Comparison of ENCODE assay signal across 8 cellular contexts in the genomic region with DNA sequence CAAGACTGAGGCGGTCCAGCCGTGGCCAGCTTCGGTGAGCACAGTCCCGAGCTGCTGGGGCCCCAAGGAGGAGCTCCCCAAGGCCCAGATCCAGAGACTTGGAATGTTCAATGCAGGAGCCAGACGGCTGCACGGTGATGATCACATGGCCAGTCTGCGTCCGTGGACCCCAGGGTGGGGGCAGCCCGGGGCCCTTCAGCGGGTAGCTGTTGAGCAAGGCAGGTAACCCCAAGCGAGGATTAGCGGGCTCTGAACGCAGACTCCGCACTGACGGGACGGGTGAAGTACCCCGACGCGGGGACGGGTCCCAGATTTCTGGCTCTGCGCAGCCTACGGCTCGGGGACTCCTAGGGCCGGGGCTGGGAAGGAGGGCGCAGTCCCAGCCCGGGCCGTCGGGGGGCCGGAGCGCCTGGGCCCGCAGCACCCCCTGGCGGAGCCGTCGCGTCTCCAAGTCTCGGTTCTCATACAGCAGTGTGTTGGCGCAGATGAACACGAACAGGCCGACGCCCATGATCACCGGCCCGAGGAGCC. TPM values are rescaled to one million over a fixed set of nuclear protein-coding genes. Genes with fewer than 3 reads are reported as not detected.
DNase-seq lines count a peak whose midpoint lies in the region; FAIRE-seq and TF ChIP-seq lines count a peak whose summit lies in the region.

No MANE protein-coding gene starts in this region.

- H3K27ac ChIP-seq in Karpas-422 (ENCODE audit: low read length): no peak overlapping the region
- no peak overlapping the region for H3K27ac ChIP-seq in H1 (ENCODE audit: low read depth, low read length)
- H3K27ac ChIP-seq in thymus (ENCODE audit: low read depth): no peak overlapping the region

- H2BK12ac ChIP-seq in H1 (ENCODE audit: low read depth, low read length): no peak overlapping the region

- TF ChIP-seq RAD21 in H1 (IDR thresholded peaks at IDR 0.05 in 1 of 2, conservative IDR thresholded peaks at IDR 0.05 in 1 of 2; ENCODE audit: low read depth in 2 of 2, low read length in 2 of 2): peak; percentile 64 to 67

- intact Hi-C loops in CD14-positive monocyte (cut with micrococcal nuclease): no loop called here
- intact Hi-C loops in activated CD4-positive, alpha-beta T cell treated with anti-CD3 and anti-CD28 coated beads, Interleukin-2, amount 10 ng/mL, durations not matched to agents 24 days and 14 days (cut with micrococcal nuclease): loop anchor here (2.0 to 10.0 kb wide), 3 partner anchors 56 to 236 kb away; no protein-coding TSS in a partner anchor

- H3K36me3 Mint-ChIP-seq in CD14-positive monocyte (peaks cover 42 to 45% of the 10 kb centered on the region in 2 donors), nephron progenitor cell (ENCODE audit: low read depth) (peaks cover 40% of the 10 kb centered on the region)
- H3K36me3 Mint-ChIP-seq in activated CD4-positive, alpha-beta T cell treated with anti-CD3 and anti-CD28 coated beads, Interleukin-2, amount 10 ng/mL, durations not matched to agents 24 days and 14 days (ENCODE audit: low read depth): peaks cover 25% of the 10 kb centered on the region

- TF ChIP-seq CTCF in CD14-positive monocyte (IDR thresholded peaks at IDR 0.05) (peak; percentile 71), H1 (IDR thresholded peaks at IDR 0.05; ENCODE audit: control extremely low read depth in 1 of 3, insufficient read depth in 1 of 3, low read depth in 1 of 3, low read length in 3 of 3) (peak in 2 of 3 experiments; percentile 86 to 99; a peak in 3 of 4 replicates), nephron progenitor cell (IDR thresholded peaks at IDR 0.05) (peak; percentile 70)

- no peak overlapping the region for H3K4ac ChIP-seq in H1 (replicated peaks; ENCODE audit: insufficient read length, low read depth, low read length)

- H3K4me3 Mint-ChIP-seq in CD14-positive monocyte (peak overlapping the region in 1 of 2 donors; percentile 78), nephron progenitor cell (peak overlapping the region; percentile 30)
- H3K4me3 Mint-ChIP-seq in activated CD4-positive, alpha-beta T cell treated with anti-CD3 and anti-CD28 coated beads, Interleukin-2, amount 10 ng/mL, durations not matched to agents 24 days and 14 days: no peak overlapping the region

- H3K4me1 Mint-ChIP-seq in CD14-positive monocyte (peaks cover 10% of the 10 kb centered on the region), nephron progenitor cell (peaks cover 9% of the 10 kb centered on the region)
- H3K4me1 Mint-ChIP-seq in activated CD4-positive, alpha-beta T cell treated with anti-CD3 and anti-CD28 coated beads, Interleukin-2, amount 10 ng/mL, durations not matched to agents 24 days and 14 days: peaks cover 8% of the 10 kb centered on the region

- peaks cover 30% of the 10 kb centered on the region; the same call in 1 of the 2 replicates for H3K23me2 ChIP-seq in H1 (ENCODE audit: low read depth, low read length)

- no peak overlapping the region for H3K56ac ChIP-seq in H1 (replicated peaks; ENCODE audit: insufficient read length, low read depth, low read length)

- H3K27me3 Mint-ChIP-seq in CD14-positive monocyte (ENCODE audit: low read depth in 3 of 3) (peaks cover 39 to 60% (median 48%) of the 10 kb centered on the region in 3 donors), nephron progenitor cell (ENCODE audit: low read depth, poor library complexity) (peaks cover 60% of the 10 kb centered on the region)
- peaks cover 15% of the 10 kb centered on the region for H3K27me3 Mint-ChIP-seq in activated CD4-positive, alpha-beta T cell treated with anti-CD3 and anti-CD28 coated beads, Interleukin-2, amount 10 ng/mL, durations not matched to agents 24 days and 14 days

- no peak overlapping the region for H3K9ac ChIP-seq in Karpas-422 (ENCODE audit: low read length)
- no peak overlapping the region for H3K9ac ChIP-seq in H1 (replicated peaks in 1 of 4; ENCODE audit: extremely low read depth in 1 of 4, low read depth in 3 of 4, low read length in 3 of 4)

- H2AK5ac ChIP-seq in H1 (ENCODE audit: low read depth, low read length): no peak overlapping the region

- H2BK120ac ChIP-seq in H1 (replicated peaks; ENCODE audit: low read depth, low read length): no peak overlapping the region

- POLR2A ChIA-PET in H1 (lab: Charles Lee; ENCODE audit: partially characterized antibody): interaction anchor here (0.8 to 6.9 kb wide), 6 partner anchors 43 to 237 kb away, joined by 3 to 77 read pairs (median 7); a partner anchor contains a TSS

- H3K27ac Mint-ChIP-seq in CD14-positive monocyte (no peak overlapping the region), nephron progenitor cell (no peak overlapping the region)
- no peak overlapping the region for H3K27ac Mint-ChIP-seq in activated CD4-positive, alpha-beta T cell treated with anti-CD3 and anti-CD28 coated beads, Interleukin-2, amount 10 ng/mL, durations not matched to agents 24 days and 14 days

- H3K9me3 ChIP-seq in Karpas-422 (ENCODE audit: low read length): no peaks in the 10 kb centered on the region
- H3K9me3 ChIP-seq in H1 (ENCODE audit: insufficient read depth in 2 of 2, low read depth in 1 of 2, low read length in 1 of 2): no peaks in the 10 kb centered on the region
- H3K9me3 ChIP-seq in thymus (ENCODE audit: control insufficient read depth): peaks cover 3% of the 10 kb centered on the region

- FAIRE-seq in H1 (lab: Jason Lieb, UNC): no peak
- FAIRE-seq in H54 (lab: Jason Lieb, UNC): no peak

- H3K27me3 ChIP-seq in Karpas-422 (ENCODE audit: low read length) (no peaks in the 10 kb centered on the region), H1 (replicated peaks in 1 of 4; ENCODE audit: control insufficient read depth in 3 of 4, extremely low read depth in 1 of 4, insufficient read depth in 3 of 4, low read length in 3 of 4) (peaks cover 0 to 42% (median 25%) of the 10 kb centered on the region in 4 experiments; a peak in 6 of 7 replicates), thymus (ENCODE audit: control insufficient read depth, insufficient read depth) (peaks cover 56% of the 10 kb centered on the region)

- 40% methylated on average over 36 of the region's 42 CpGs; no CpG with 5 or more reads in 1 of the 2 experiments for WGBS in H1 (ENCODE audit: extremely low coverage in 1 of 2, insufficient coverage in 1 of 2, insufficient read length in 1 of 2, insufficient replicate concordance in 2 of 2, low coverage in 1 of 2, low lambda C conversion rate in 2 of 2, missing lambda C conversion rate in 1 of 2), 2 experiments
- 37% methylated on average over 42 of the region's 42 CpGs for WGBS in thymus

- TF ChIP-seq EP300 in H1 (IDR thresholded peaks at IDR 0.05; ENCODE audit: borderline replicate concordance in 1 of 2, low read depth in 2 of 2, low read length in 2 of 2): no peak

- no peak for TF ChIP-seq POLR2A in H1 (IDR thresholded peaks at IDR 0.05; ENCODE audit: control extremely low read depth in 1 of 2, low read depth in 2 of 2, low read length in 2 of 2)
- TF ChIP-seq POLR2A in H54 (IDR thresholded peaks at IDR 0.05; ENCODE audit: low read depth, low read length): no peak

- H3K9me3 Mint-ChIP-seq in CD14-positive monocyte (peaks cover 0 to 15% (median 4%) of the 10 kb centered on the region in 7 donors), nephron progenitor cell (no peaks in the 10 kb centered on the region)
- no peaks in the 10 kb centered on the region for H3K9me3 Mint-ChIP-seq in activated CD4-positive, alpha-beta T cell treated with anti-CD3 and anti-CD28 coated beads, Interleukin-2, amount 10 ng/mL, durations not matched to agents 24 days and 14 days

- no peak overlapping the region for H3K23ac ChIP-seq in H1 (ENCODE audit: insufficient read length)

- CTCF ChIA-PET in H1 (lab: Charles Lee; ENCODE audit: partially characterized antibody): interaction anchor here (0.5 to 3.6 kb wide), 26 partner anchors 8 to 252 kb away, joined by 3 to 20 read pairs (median 4); no protein-coding TSS in a partner anchor

- H3K4me1 ChIP-seq in Karpas-422 (ENCODE audit: low read length): peaks cover 7% of the 10 kb centered on the region
- H3K4me1 ChIP-seq in H1 (replicated peaks in 1 of 4; ENCODE audit: control insufficient read depth in 3 of 4, insufficient read depth in 4 of 4, low read length in 3 of 4): peaks cover 0 to 19% (median 9%) of the 10 kb centered on the region in 4 experiments; a peak in 6 of 7 replicates
- H3K4me1 ChIP-seq in thymus (ENCODE audit: control insufficient read depth, insufficient read depth, low read length): peaks cover 8% of the 10 kb centered on the region

- H3K4me3 ChIP-seq in Karpas-422 (ENCODE audit: low read length) (no peak overlapping the region), H1 (ENCODE audit: extremely low read depth in 1 of 4, insufficient read depth in 2 of 4, low read depth in 3 of 4, low read length in 4 of 4) (peak overlapping the region in 2 of 4 experiments; percentile 51 to 91; a peak in 3 of 8 replicates), thymus (ENCODE audit: low read length) (peak overlapping the region; percentile 21)

- H4K20me1 ChIP-seq in Karpas-422 (ENCODE audit: insufficient read depth, low read depth, low read length): no peaks in the 10 kb centered on the region
- peaks cover 0 to 4% of the 10 kb centered on the region in 2 experiments for H4K20me1 ChIP-seq in H1 (replicated peaks in 1 of 2; ENCODE audit: control insufficient read depth in 1 of 2, insufficient read depth in 2 of 2, low read length in 2 of 2)

- no peaks in the 10 kb centered on the region for H3K79me1 ChIP-seq in H1 (ENCODE audit: low read depth, low read length)

- H2BK5ac ChIP-seq in H1 (ENCODE audit: low read depth, low read length): no peak overlapping the region

- no peak overlapping the region for H3K4me2 ChIP-seq in Karpas-422 (ENCODE audit: low read depth, low read length, poor library complexity, severe bottlenecking)
- H3K4me2 ChIP-seq in H1 (ENCODE audit: insufficient read depth in 1 of 2, low read depth in 2 of 2, low read length in 2 of 2): peak overlapping the region; percentile 91 to 95

- H3K79me2 ChIP-seq in Karpas-422 (ENCODE audit: low read length): no peaks in the 10 kb centered on the region
- no peaks in the 10 kb centered on the region; a peak in 1 of 4 replicates for H3K79me2 ChIP-seq in H1 (ENCODE audit: control insufficient read depth in 1 of 2, insufficient read depth in 2 of 2, low read length in 2 of 2)

- no peak overlapping the region for H4K5ac ChIP-seq in H1 (ENCODE audit: insufficient read length, low read depth, low read length)

- no peak overlapping the region for H3K14ac ChIP-seq in H1 (ENCODE audit: insufficient read length)

- H3K36me3 ChIP-seq in Karpas-422 (ENCODE audit: insufficient read depth, low read length) (no peaks in the 10 kb centered on the region), H1 (ENCODE audit: control insufficient read depth in 2 of 4, insufficient read depth in 4 of 4, low read length in 3 of 4) (peaks cover 0 to 2% (median 0%) of the 10 kb centered on the region in 4 experiments; a peak in 3 of 8 replicates), thymus (ENCODE audit: control insufficient read depth, insufficient read depth) (peaks cover 31% of the 10 kb centered on the region)

- H3K18ac ChIP-seq in H1 (ENCODE audit: extremely low read depth, low read length): no peak overlapping the region

- no peak overlapping the region for H2BK20ac ChIP-seq in H1 (ENCODE audit: low read length)

- no peaks in the 10 kb centered on the region for H3K9me2 ChIP-seq in Karpas-422 (replicated peaks; ENCODE audit: insufficient read depth, low read length)

- H4K8ac ChIP-seq in H1 (ENCODE audit: extremely low read depth, insufficient read depth, low read length): peak overlapping the region; percentile 66; the same call in 1 of the 2 replicates

- DNase-seq in CD14-positive monocyte (ENCODE audit: low spot score): no peak
- peak; percentile 83 for DNase-seq in Karpas-422
- peak; percentile 91 for DNase-seq in activated CD4-positive, alpha-beta T cell treated with anti-CD3 and anti-CD28 coated beads, Interleukin-2, amount 10 ng/mL, durations not matched to agents 24 days and 14 days
- DNase-seq in H1 (ENCODE audit: low read depth in 1 of 2, low spot score in 2 of 2): peak in 1 of 2 experiments; percentile 93
- DNase-seq in nephron progenitor cell: peak; percentile 79
- no peak for DNase-seq in superior temporal gyrus (ENCODE audit: extremely low spot score)
- DNase-seq in H54 (ENCODE audit: insufficient read length, low spot score): no peak

- no peak overlapping the region for H2BK15ac ChIP-seq in H1 (ENCODE audit: low read length)

- H2AFZ ChIP-seq in Karpas-422 (ENCODE audit: low read length) (no peak overlapping the region), H1 (ENCODE audit: low read length) (no peak overlapping the region)

- H4K91ac ChIP-seq in H1 (replicated peaks; ENCODE audit: insufficient read length, low read length): no peak overlapping the region

RNA-seq across cellular contexts. Expression of a gene that starts 2.7 kb away (rescaled TPM):
- polyA plus RNA-seq in CD14-positive monocyte (not detected), H1 (2011; rRNA removed) (4.8 and 4.9 TPM in 2 replicates), thymus (2.5 TPM)
- not detected in 2 replicates for total RNA-seq in Karpas-422 (2014; rRNA removed; shearing (Covaris generic); ENCODE audit: low replicate concordance)
- 0.66 and 0.72 TPM in 2 replicates for total RNA-seq in activated CD4-positive, alpha-beta T cell treated with anti-CD3 and anti-CD28 coated beads, Interleukin-2, amount 10 ng/mL, durations not matched to agents 24 days and 14 days
- 11.0 and 11.3 TPM in 2 replicates for total RNA-seq in H1 (2021; fragmentation: NEBNext Ultra II Directional; extraction: Animal tissue kit (Norgen Biotek cat#: 25700))
- 5.8 TPM for polyA plus RNA-seq in H1 (2011; cell fraction: cytosol; rRNA removed)
- 11.1 TPM for polyA plus RNA-seq in H1 (2011; cell fraction: nucleus; rRNA removed)
- polyA plus RNA-seq in H1 (2012, experiment 1 of 2): 9.4 to 10.9 TPM (median 10.4 TPM) in 4 replicates
- 11.7 TPM for polyA plus RNA-seq in H1 (2012, experiment 2 of 2)
- 15.6 TPM for polyA plus RNA-seq in H1 (2013, experiment 1 of 2)
- 16.9 TPM for polyA plus RNA-seq in H1 (2013, experiment 2 of 2)
- 5.0 and 5.5 TPM in 2 replicates for polyA minus RNA-seq in H1 (2011; rRNA and poly(A)+ RNA removed)
- 4.2 TPM for polyA minus RNA-seq in H1 (2011; cell fraction: cytosol; rRNA and poly(A)+ RNA removed)
- polyA minus RNA-seq in H1 (2011; cell fraction: nucleus; rRNA and poly(A)+ RNA removed): 5.9 TPM

Comparison
In these comparisons a context has a peak if more than half of its experiments do, and no peak if none do; other contexts are left out.
1. DNase-seq: peak in Karpas-422 (single experiment), activated CD4-positive, alpha-beta T cell treated with anti-CD3 and anti-CD28 coated beads, Interleukin-2, amount 10 ng/mL, durations not matched to agents 24 days and 14 days (single experiment) and nephron progenitor cell (single experiment); none in CD14-positive monocyte (single experiment), superior temporal gyrus (single experiment) and H54 (single experiment).
2. Peak in every context shown above with its lines, with median percentiles within 50 percentile points of each other: CTCF ChIP-seq.